In the genomic region with DNA sequence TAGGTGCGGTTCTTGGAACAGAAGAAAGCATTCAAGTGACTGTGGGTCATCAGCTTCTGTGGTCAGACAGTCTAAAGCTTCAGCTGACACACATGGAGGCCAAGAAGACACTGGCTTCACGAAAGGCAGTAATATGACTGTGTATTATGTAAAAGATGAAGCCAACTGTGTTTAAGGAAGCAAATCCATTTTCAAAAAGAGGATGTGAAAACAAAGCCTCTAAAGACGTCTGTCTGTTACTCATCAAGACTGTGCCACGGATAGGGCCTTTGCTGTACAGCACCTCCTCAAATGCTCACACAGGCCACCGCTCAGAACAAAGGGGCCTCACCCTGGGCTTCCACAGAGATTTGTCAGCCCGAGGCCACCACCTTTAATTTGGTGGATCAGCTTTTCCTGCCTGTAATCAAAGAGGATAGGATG, we compare ENCODE assay signal across 8 cellular contexts. TPM values are rescaled to one million over a fixed set of nuclear protein-coding genes. Genes with fewer than 3 reads are reported as not detected.
DNase-seq lines count a peak whose midpoint lies in the region; ATAC-seq and TF ChIP-seq lines count a peak whose summit lies in the region.

No MANE protein-coding gene starts in this region.

- no peak overlapping the region for H3K4me3 ChIP-seq in NB4 (ENCODE audit: low read depth, low read length)

- DNase-seq in NB4 (ENCODE audit: low read depth) (peak; percentile 66), myocyte (ENCODE audit: low read depth) (peak; percentile 89)
- DNase-seq in stimulated activated CD4-positive, alpha-beta T cell treated with anti-CD3 and anti-CD28 coated beads, Interleukin-2, amount 100 ng/mL, for 48 hours: no peak
- DNase-seq in activated CD4-positive, alpha-beta T cell treated with anti-CD3 and anti-CD28 coated beads for 4 hours: no peak
- DNase-seq in activated CD8-positive, alpha-beta memory T cell treated with anti-CD3 and anti-CD28 coated beads, Interleukin-2, amount 50 U/mL, for 48 hours: no peak
- no peak for DNase-seq in NK-92 treated with Interleukin-12 subunit alpha and Interleukin-12 subunit beta, amount 100 ng/mL, for 24 hours (lab: John Stamatoyannopoulos, UW)

- ATAC-seq in GM18858 (IDR thresholded peaks at IDR 0.05; ENCODE audit: unreplicated experiment) (peak; percentile 92), HG02642 (IDR thresholded peaks at IDR 0.05; ENCODE audit: poor library complexity, unreplicated experiment) (peak; percentile 93)

- no peak for TF ChIP-seq CTCF in NB4 (IDR thresholded peaks at IDR 0.05; ENCODE audit: low read depth, low read length)

- TF ChIP-seq POLR2A in NB4 (IDR thresholded peaks at IDR 0.05; ENCODE audit: extremely low read depth, insufficient read length): no peak

RNA-seq across cellular contexts. Expression of a gene that starts 21.1 kb away (rescaled TPM):
- total RNA-seq in myocyte: not detected in 2 replicates
- polyA plus RNA-seq in myocyte (2012): 0.16 TPM

Comparison
In these comparisons a context has a peak if more than half of its experiments do, and no peak if none do; other contexts are left out.
1. DNase-seq: peak in NB4 (single experiment) and myocyte (single experiment); none in stimulated activated CD4-positive, alpha-beta T cell treated with anti-CD3 and anti-CD28 coated beads, Interleukin-2, amount 100 ng/mL, for 48 hours (0 of 2), activated CD4-positive, alpha-beta T cell treated with anti-CD3 and anti-CD28 coated beads for 4 hours (0 of 2), activated CD8-positive, alpha-beta memory T cell treated with anti-CD3 and anti-CD28 coated beads, Interleukin-2, amount 50 U/mL, for 48 hours (single experiment) and NK-92 treated with Interleukin-12 subunit alpha and Interleukin-12 subunit beta, amount 100 ng/mL, for 24 hours (single experiment).